24 cellular contexts compared by ENCODE assay signal in genomic region chr2:215517391-215517790, GRCh38.
"Had no signal": no experiment of that assay in that cellular context is flagged by ENCODE, and none has a peak within 500 bp of the region (broad histone marks: within the 10 kb centered on the region; RNA-seq: fewer than 3 reads in every experiment).

No MANE protein-coding gene starts in this region.

- H3K9me3 Mint-ChIP-seq: immature natural killer cell; naive thymus-derived CD4-positive, alpha-beta T cell; nephron progenitor cell; stimulated activated memory B cell treated with anti-CD40 and anti-IgM and Interleukin-4, amounts not matched to agents 10 μg/mL and 1 μg/mL and 100 μg/mL, for 72 hours; stimulated activated naive CD8-positive, alpha-beta T cell treated with anti-CD3 and anti-CD28 coated beads, Interleukin-15, Interleukin-2, amounts not matched to agents 100 ng/mL and 50 ng/mL, for 24 hours had no signal

- H3K4me3 Mint-ChIP-seq: immature natural killer cell; naive thymus-derived CD4-positive, alpha-beta T cell; nephron progenitor cell; stimulated activated memory B cell treated with anti-CD40 and anti-IgM and Interleukin-4, amounts not matched to agents 10 μg/mL and 1 μg/mL and 100 μg/mL, for 72 hours; stimulated activated naive CD8-positive, alpha-beta T cell treated with anti-CD3 and anti-CD28 coated beads, Interleukin-15, Interleukin-2, amounts not matched to agents 100 ng/mL and 50 ng/mL, for 24 hours had no signal

- H3K27me3 ChIP-seq: esophagus muscularis mucosa, neutrophil, right lobe of liver, spleen, tibial artery, upper lobe of right lung, vagina had no signal

- H3K9me3 ChIP-seq: esophagus muscularis mucosa, neutrophil, psoas muscle, right lobe of liver, spleen, tibial artery, upper lobe of right lung, vagina had no signal

- H3K4me1 Mint-ChIP-seq: immature natural killer cell; naive thymus-derived CD4-positive, alpha-beta T cell; stimulated activated memory B cell treated with anti-CD40 and anti-IgM and Interleukin-4, amounts not matched to agents 10 μg/mL and 1 μg/mL and 100 μg/mL, for 72 hours had no signal

- H3K4me1 ChIP-seq: psoas muscle, spleen, upper lobe of right lung, vagina had no signal

- H3K36me3 ChIP-seq: esophagus muscularis mucosa, neutrophil, right lobe of liver, spleen, tibial artery, upper lobe of right lung, vagina had no signal

- ATAC-seq: left colon; left ventricle myocardium superior; naive thymus-derived CD4-positive, alpha-beta T cell; psoas muscle; stimulated activated memory B cell treated with anti-CD40 and anti-IgM and Interleukin-4, amounts not matched to agents 10 μg/mL and 1 μg/mL and 100 μg/mL, for 72 hours; upper lobe of right lung had no signal

- H3K27ac Mint-ChIP-seq: immature natural killer cell; naive thymus-derived CD4-positive, alpha-beta T cell; nephron progenitor cell; stimulated activated memory B cell treated with anti-CD40 and anti-IgM and Interleukin-4, amounts not matched to agents 10 μg/mL and 1 μg/mL and 100 μg/mL, for 72 hours; stimulated activated naive CD8-positive, alpha-beta T cell treated with anti-CD3 and anti-CD28 coated beads, Interleukin-15, Interleukin-2, amounts not matched to agents 100 ng/mL and 50 ng/mL, for 24 hours had no signal

- DNase-seq: cortex of kidney; effector memory CD4-positive, alpha-beta T cell; immature natural killer cell; kidney; left colon; left ventricle myocardium superior; naive thymus-derived CD4-positive, alpha-beta T cell; nephron progenitor cell; psoas muscle; retina; right lobe of liver; spleen; stimulated activated CD4-positive, alpha-beta T cell treated with anti-CD3 and anti-CD28 coated beads, Interleukin-15, amount 100 ng/mL, for 24 hours; stimulated activated CD4-positive, alpha-beta T cell treated with anti-CD3 and anti-CD28 coated beads, Interleukin-1b, Interleukin-23, amount 100 ng/mL, for 48 hours; stimulated activated CD4-positive, alpha-beta T cell treated with anti-CD3 and anti-CD28 coated beads, Interleukin-4, amount 100 ng/mL, for 24 hours; tibial artery; upper lobe of right lung had no signal

- H3K4me3 ChIP-seq: esophagus muscularis mucosa, lung, psoas muscle, right lobe of liver, spleen, tibial artery, upper lobe of right lung, vagina had no signal

- H3K36me3 Mint-ChIP-seq: immature natural killer cell; naive thymus-derived CD4-positive, alpha-beta T cell; stimulated activated memory B cell treated with anti-CD40 and anti-IgM and Interleukin-4, amounts not matched to agents 10 μg/mL and 1 μg/mL and 100 μg/mL, for 72 hours had no signal

- H3K27ac ChIP-seq: epithelial cell of prostate, esophagus muscularis mucosa, neutrophil, psoas muscle, right lobe of liver, spleen, tibial artery, upper lobe of right lung, vagina had no signal
